26 cellular contexts compared by ENCODE assay signal in the genomic region with DNA sequence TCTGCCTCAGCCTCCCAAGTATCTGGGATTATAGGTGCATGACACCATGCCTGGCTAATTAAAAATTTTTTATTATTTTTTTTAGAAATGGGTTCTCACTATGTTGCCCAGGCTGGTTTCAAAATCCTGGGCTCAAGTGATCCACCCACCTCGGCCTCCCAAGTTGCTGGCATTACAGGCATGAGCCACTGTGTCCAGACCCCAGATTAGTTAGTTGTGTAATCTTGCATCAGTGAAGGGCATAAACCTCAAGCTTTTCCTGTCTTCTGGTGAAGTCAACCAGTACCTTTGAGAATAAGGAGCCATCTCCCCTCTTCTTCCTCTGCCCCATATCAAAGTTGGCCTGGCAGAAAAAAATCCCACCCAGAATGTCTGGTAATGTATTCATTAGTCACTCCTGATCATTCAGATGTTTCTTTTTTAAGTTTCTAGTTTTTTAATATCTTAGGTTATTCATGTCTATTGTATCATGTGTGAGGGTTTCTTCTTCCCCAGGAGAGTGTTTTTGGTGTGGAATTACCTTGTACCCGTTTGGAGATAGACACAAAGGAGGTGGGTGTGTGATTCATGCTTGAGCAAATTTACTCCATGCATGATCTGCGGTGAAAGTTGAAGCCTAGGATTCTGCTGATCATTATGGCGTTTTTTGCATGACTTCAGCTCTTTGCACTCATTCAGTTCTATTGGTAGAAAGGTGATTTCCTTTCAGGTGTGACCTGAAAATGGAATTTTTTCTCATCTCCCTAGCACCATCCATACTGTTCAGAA.
DNase-seq lines count a peak whose midpoint lies in the region; ATAC-seq and TF ChIP-seq lines count a peak whose summit lies in the region.
"Had no signal": no experiment of that assay in that cellular context is flagged by ENCODE, and none has a peak within 500 bp of the region (broad histone marks: within the 10 kb centered on the region; RNA-seq: fewer than 3 reads in every experiment).

No MANE protein-coding gene starts in this region.

- intact Hi-C loops in PC-3 (cut with micrococcal nuclease) = no loop called here

- H3K9ac ChIP-seq in PC-3 (ENCODE audit: low read length) (peak overlapping the region; percentile 53), skeletal muscle satellite cell (ENCODE audit: low read depth, low read length) (peak overlapping the region; percentile 30)

- H3K27me3 ChIP-seq in PC-3 (ENCODE audit: low read length) = no peaks in the 10 kb centered on the region
- H3K27me3 ChIP-seq in skeletal muscle satellite cell (ENCODE audit: control insufficient read depth, insufficient read depth, low read length) = no peaks in the 10 kb centered on the region
- H3K27me3 ChIP-seq: esophagus squamous epithelium, right atrium auricular region had no signal

- no TSS peak for BruUV-seq in PC-3 (replicated peaks; lab: Mats Ljungman, UMichigan)

- H3F3A ChIP-seq in PC-3 (ENCODE audit: low read length, unreplicated experiment) = no peaks in the 10 kb centered on the region

- H3K4me2 ChIP-seq in PC-3 (ENCODE audit: low read length) (peak overlapping the region; percentile 58), skeletal muscle satellite cell (ENCODE audit: low read length) (no peak overlapping the region)

- H3K9me2 ChIP-seq in PC-3 (replicated peaks; ENCODE audit: low read length) = no peaks in the 10 kb centered on the region

- H3K27ac ChIP-seq in PC-3 (ENCODE audit: low read length) = peak overlapping the region; percentile 77
- H3K27ac ChIP-seq: esophagus squamous epithelium, pancreas, right atrium auricular region, RWPE1 had no signal

- POLR2A ChIA-PET in PC-3 (lab: Charles Lee; ENCODE audit: unreplicated experiment) = interaction anchor here (0.5 kb wide), 1 partner anchor 250 kb away, joined by 5 read pairs; no protein-coding TSS in a partner anchor

- CTCF ChIA-PET in PC-3 (lab: Charles Lee) = no interaction called here

- H4K20me1 ChIP-seq in PC-3 (ENCODE audit: low read length) = no peaks in the 10 kb centered on the region

- no peaks in the 10 kb centered on the region for H3K79me2 ChIP-seq in PC-3 (ENCODE audit: low read length)

- peaks cover 7% of the 10 kb centered on the region; the same call in 1 of the 2 replicates for H3K36me3 ChIP-seq in PC-3 (ENCODE audit: low read depth, low read length)
- H3K36me3 ChIP-seq in skeletal muscle satellite cell (ENCODE audit: insufficient read depth, low read length) = peaks cover 6% of the 10 kb centered on the region
- H3K36me3 ChIP-seq: esophagus squamous epithelium, pancreas, right atrium auricular region had no signal

- TF ChIP-seq CTCF in PC-3 (conservative IDR thresholded peaks at IDR 0.05; ENCODE audit: low read depth, low read length) (no peak), fibroblast of mammary gland (conservative IDR thresholded peaks at IDR 0.05; ENCODE audit: control insufficient read depth, insufficient read depth, low read depth, low read length) (no peak)

- H2AFZ ChIP-seq in PC-3 (ENCODE audit: low read length) = peak overlapping the region; percentile 44; the same call in 1 of the 2 replicates

- peak; percentile 65 for DNase-seq in EH (ENCODE audit: low read depth)
- DNase-seq in PC-3 = peak; percentile 75
- DNase-seq in fibroblast of mammary gland (ENCODE audit: low read depth) = peak; percentile 46
- no peak for DNase-seq in OCI-M1 (lab: John Stamatoyannopoulos, UW)
- DNase-seq in activated CD8-positive, alpha-beta memory T cell treated with anti-CD3 and anti-CD28 coated beads for 24 hours = no peak
- DNase-seq: activated CD4-positive, alpha-beta T cell treated with anti-CD3 and anti-CD28 coated beads, Interleukin-2, amount 50 U/mL, for 4 hours; activated CD8-positive, alpha-beta memory T cell treated with anti-CD3 and anti-CD28 coated beads, Interleukin-2, amount 50 U/mL, for 48 hours; dermis blood vessel endothelial cell; esophagus squamous epithelium; H9; head of caudate nucleus; kidney glomerular epithelial cell; NCI-H1105 treated with DMSO at 0.1 percent for 48 hours; NCI-H2029; NCI-H226; NCI-H748 treated with DMSO at 0.1 percent for 48 hours; pancreas; stimulated activated CD4-positive, alpha-beta T cell treated with anti-CD3 and anti-CD28 coated beads, Interleukin-4, amount 100 ng/mL, for 24 hours; substantia nigra; T-helper 1 cell had no signal

- H3K4me1 ChIP-seq in PC-3 (ENCODE audit: insufficient read depth, low read length) (peaks cover 44% of the 10 kb centered on the region), skeletal muscle satellite cell (ENCODE audit: control insufficient read depth, insufficient read depth, low read length) (peaks cover 50% of the 10 kb centered on the region)
- H3K4me1 ChIP-seq: esophagus squamous epithelium, pancreas, right atrium auricular region had no signal

- ATAC-seq in PC-3 = peak; percentile 57
- no peak for ATAC-seq in GM21447 (IDR thresholded peaks at IDR 0.05; ENCODE audit: unreplicated experiment)
- ATAC-seq: activated naive CD4-positive, alpha-beta T cell treated with anti-CD3 and anti-CD28 coated beads, Interleukin-2, amount 50 U/mL, for 72 hours; pancreas; stimulated activated memory B cell treated with anti-CD40 and anti-IgM and Interleukin-4, amounts not matched to agents 10 μg/mL and 1 μg/mL and 100 μg/mL, for 72 hours had no signal

- H3K9me3 ChIP-seq in PC-3 (ENCODE audit: low read length) (no peaks in the 10 kb centered on the region), skeletal muscle satellite cell (replicated peaks; ENCODE audit: low read length) (no peaks in the 10 kb centered on the region)
- H3K9me3 ChIP-seq: esophagus squamous epithelium, pancreas, right atrium auricular region had no signal

- H3K4me3 ChIP-seq in PC-3 (ENCODE audit: low read length) (no peak overlapping the region), fibroblast of mammary gland (ENCODE audit: control insufficient read depth, low read depth, low read length) (no peak overlapping the region), skeletal muscle satellite cell (ENCODE audit: low read length) (no peak overlapping the region)
- H3K4me3 ChIP-seq: esophagus squamous epithelium, pancreas, right atrium auricular region had no signal

Comparison
In these comparisons a context has a peak if more than half of its experiments do, and no peak if none do; other contexts are left out.
1. DNase-seq: peak in EH (single experiment), PC-3 (single experiment) and fibroblast of mammary gland (single experiment); none in OCI-M1 (single experiment) and activated CD8-positive, alpha-beta memory T cell treated with anti-CD3 and anti-CD28 coated beads for 24 hours (single experiment).